ENCODE assay signal across 10 cellular contexts in genomic region chrX:134608153-134608552, GRCh38. TPM values are rescaled to one million over a fixed set of nuclear protein-coding genes. Genes with fewer than 3 reads are reported as not detected.
"Had no signal": no experiment of that assay in that cellular context is flagged by ENCODE, and none has a peak within 500 bp of the region (broad histone marks: within the 10 kb centered on the region; RNA-seq: fewer than 3 reads in every experiment).

No MANE protein-coding gene starts in this region.

- H3K9ac ChIP-seq: GM23248 had no signal

- H2AFZ ChIP-seq: GM23248 had no signal

- H3K4me3 ChIP-seq: GM23248 had no signal

- H3K27ac ChIP-seq: GM23248, HL-60 had no signal

- FAIRE-seq: H54, HepG2 had no signal

- DNase-seq: GM23248, GOT3, H9, HCEC 1CT, HFFc6, KG1 had no signal

- ATAC-seq: HepG2 had no signal

RNA-seq across cellular contexts. Expression of gene PLAC1, which starts 50.1 kb away (rescaled TPM):
- total RNA-seq: GM23248 had no signal
- polyA plus RNA-seq: GM23248, IgD-negative memory B cell had no signal
